In the genomic region with DNA sequence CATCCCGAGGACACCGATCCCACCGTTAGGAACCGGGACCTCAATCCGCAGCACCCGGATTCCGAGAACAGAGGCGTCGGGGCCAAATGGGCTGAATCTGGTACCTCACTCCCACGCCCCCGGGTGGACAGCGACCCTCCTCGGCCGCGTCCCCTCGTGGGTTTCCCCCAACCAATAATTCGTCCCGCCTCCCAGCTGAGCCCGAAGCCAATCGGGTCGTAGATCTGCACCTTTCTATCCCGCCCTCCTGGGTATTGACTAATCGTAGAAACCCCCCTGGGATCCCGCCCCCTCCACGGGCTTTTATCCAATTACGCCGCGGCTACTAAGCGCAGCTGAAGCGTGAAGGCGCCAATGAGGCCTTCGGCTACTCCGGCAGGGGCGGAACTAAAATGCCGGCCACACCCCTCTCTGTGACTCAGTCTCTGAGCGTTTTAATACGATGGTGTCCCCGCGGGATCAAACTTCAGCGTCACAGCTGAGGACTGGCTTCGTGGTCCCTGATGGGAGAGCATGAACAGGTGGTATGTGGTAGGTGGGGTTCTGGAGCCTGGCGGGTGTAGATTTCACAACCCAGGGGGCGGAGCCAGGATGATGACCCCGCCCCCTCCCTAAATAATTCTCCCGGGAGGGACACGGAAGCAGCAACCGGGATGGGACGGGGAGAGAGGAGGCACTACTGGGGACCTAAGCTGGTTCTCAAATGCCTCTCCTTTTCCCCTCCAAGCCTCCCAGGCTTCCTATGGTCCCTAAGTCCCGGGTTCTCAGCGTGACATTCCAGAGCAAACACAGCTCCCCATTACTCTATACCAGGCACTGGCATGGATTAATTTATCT, we compare ENCODE assay signal across 1 cellular context.
TF ChIP-seq lines count a peak whose summit lies in the region.

A gene with protein sequence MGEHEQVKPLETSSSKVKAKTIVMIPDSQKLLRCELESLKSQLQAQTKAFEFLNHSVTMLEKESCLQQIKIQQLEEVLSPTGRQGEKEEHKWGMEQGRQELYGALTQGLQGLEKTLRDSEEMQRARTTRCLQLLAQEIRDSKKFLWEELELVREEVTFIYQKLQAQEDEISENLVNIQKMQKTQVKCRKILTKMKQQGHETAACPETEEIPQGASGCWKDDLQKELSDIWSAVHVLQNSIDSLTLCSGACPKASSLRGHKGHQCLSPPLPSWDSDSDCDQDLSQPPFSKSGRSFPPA (plus strand): TSS at position 416 of the 837 bp plus-strand sequence. CDS start 88 bp downstream, at position 504.
A gene (minus strand): TSS at position 165 of the 837 bp plus-strand sequence. CDS start 649 bp downstream, outside the sequence.

TF ChIP-seq in H1, 55 proteins besides CTCF, POLR2A, EP300 and RAD21 (continues in another document):
- TF ChIP-seq RXRA (IDR thresholded peaks at IDR 0.05; ENCODE audit: insufficient read depth, low read depth, low read length), result no peak
- TF ChIP-seq SIX5 (IDR thresholded peaks at IDR 0.05; ENCODE audit: low read depth, low read length), result no peak
- TF ChIP-seq SIRT6 (IDR thresholded peaks at IDR 0.05; ENCODE audit: low read length), result no peak
- no peak for TF ChIP-seq JUN (IDR thresholded peaks at IDR 0.05; ENCODE audit: low read depth, low read length)
- TF ChIP-seq NRF1 (IDR thresholded peaks at IDR 0.05; ENCODE audit: low read depth, low read length), result no peak
- no peak for TF ChIP-seq GTF2F1 (IDR thresholded peaks at IDR 0.05; ENCODE audit: borderline replicate concordance, low read depth, low read length)
- peak; percentile 88 for TF ChIP-seq CREB1 (IDR thresholded peaks at IDR 0.05)
- TF ChIP-seq CBX8 (IDR thresholded peaks at IDR 0.05; ENCODE audit: borderline replicate concordance, low read depth, low read length), result no peak
- no peak for TF ChIP-seq BRCA1 (IDR thresholded peaks at IDR 0.05; ENCODE audit: low read depth, low read length)
- TF ChIP-seq KDM4A (IDR thresholded peaks at IDR 0.05; ENCODE audit: low read depth, low read length, severe bottlenecking), result peak; percentile 70
- TF ChIP-seq, protein P1, sequence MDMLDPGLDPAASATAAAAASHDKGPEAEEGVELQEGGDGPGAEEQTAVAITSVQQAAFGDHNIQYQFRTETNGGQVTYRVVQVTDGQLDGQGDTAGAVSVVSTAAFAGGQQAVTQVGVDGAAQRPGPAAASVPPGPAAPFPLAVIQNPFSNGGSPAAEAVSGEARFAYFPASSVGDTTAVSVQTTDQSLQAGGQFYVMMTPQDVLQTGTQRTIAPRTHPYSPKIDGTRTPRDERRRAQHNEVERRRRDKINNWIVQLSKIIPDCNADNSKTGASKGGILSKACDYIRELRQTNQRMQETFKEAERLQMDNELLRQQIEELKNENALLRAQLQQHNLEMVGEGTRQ (IDR thresholded peaks at IDR 0.05; ENCODE audit: low read length), result peak; percentile 24; the same call in 1 of the 2 replicates
- TF ChIP-seq CEBPB (IDR thresholded peaks at IDR 0.05; ENCODE audit: low read depth, low read length), result peak; percentile 98
- peak; percentile 83 for TF ChIP-seq SP2 (IDR thresholded peaks at IDR 0.05; ENCODE audit: low read length)
- 0 out of 2 replicates have a peak, but pooled peaks have one; percentile 47 for TF ChIP-seq SP4 (IDR thresholded peaks at IDR 0.05; ENCODE audit: low read length)
- TF ChIP-seq CHD1 (IDR thresholded peaks at IDR 0.05; ENCODE audit: low read depth, low read length), result no peak
- no peak for TF ChIP-seq ZNF274 (IDR thresholded peaks at IDR 0.05; ENCODE audit: borderline replicate concordance, extremely low read depth, low read length)
- no peak for TF ChIP-seq RBBP5 (IDR thresholded peaks at IDR 0.05; ENCODE audit: borderline replicate concordance, low read depth, low read length)
- no peak for TF ChIP-seq CBX5 (IDR thresholded peaks at IDR 0.05; ENCODE audit: low read depth, low read length)
- no peak for TF ChIP-seq RFX5 (IDR thresholded peaks at IDR 0.05; ENCODE audit: borderline replicate concordance, low read depth, low read length)
- peak; percentile 50; the same call in 1 of the 2 replicates for TF ChIP-seq POLR2AphosphoS5 (IDR thresholded peaks at IDR 0.05; ENCODE audit: low read depth, low read length)
- TF ChIP-seq TEAD4 (IDR thresholded peaks at IDR 0.05; ENCODE audit: low read depth, low read length), result no peak; the same call in 1 of the 2 replicates
- TF ChIP-seq YY1 (IDR thresholded peaks at IDR 0.05; ENCODE audit: low read depth, low read length), result no peak
- no peak for TF ChIP-seq POU5F1 (IDR thresholded peaks at IDR 0.05; ENCODE audit: low read depth, low read length)
- TF ChIP-seq TAF1 (IDR thresholded peaks at IDR 0.05; ENCODE audit: low read depth, low read length), result peak; percentile 47; the same call in 1 of the 2 replicates
- TF ChIP-seq TCF12 (IDR thresholded peaks at IDR 0.05; ENCODE audit: low read depth, low read length), result 0 out of 2 replicates have a peak, but pooled peaks have one; percentile 21
- no peak for TF ChIP-seq CTBP2 (IDR thresholded peaks at IDR 0.05; ENCODE audit: borderline replicate concordance, insufficient read depth, insufficient read length, low read length)
- TF ChIP-seq, protein P2, sequence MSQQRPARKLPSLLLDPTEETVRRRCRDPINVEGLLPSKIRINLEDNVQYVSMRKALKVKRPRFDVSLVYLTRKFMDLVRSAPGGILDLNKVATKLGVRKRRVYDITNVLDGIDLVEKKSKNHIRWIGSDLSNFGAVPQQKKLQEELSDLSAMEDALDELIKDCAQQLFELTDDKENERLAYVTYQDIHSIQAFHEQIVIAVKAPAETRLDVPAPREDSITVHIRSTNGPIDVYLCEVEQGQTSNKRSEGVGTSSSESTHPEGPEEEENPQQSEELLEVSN (IDR thresholded peaks at IDR 0.05), result peak; percentile 79
- no peak for TF ChIP-seq ASH2L (IDR thresholded peaks at IDR 0.05; ENCODE audit: low read length)
- TF ChIP-seq NANOG (IDR thresholded peaks at IDR 0.05; ENCODE audit: insufficient read depth, low read depth, low read length, poor library complexity, severe bottlenecking), result no peak
- peak in 1 of 2 experiments; percentile 59; a peak in 2 of 4 replicates for TF ChIP-seq SIN3A (conservative IDR thresholded peaks at IDR 0.05 in 1 of 2, IDR thresholded peaks at IDR 0.05 in 1 of 2; ENCODE audit: low read depth in 1 of 2, low read length in 2 of 2)
- TF ChIP-seq FOSL1 (IDR thresholded peaks at IDR 0.05; ENCODE audit: insufficient read depth, low read depth, low read length), result no peak
- peak; percentile 86 for TF ChIP-seq BACH1 (IDR thresholded peaks at IDR 0.05; ENCODE audit: low read length)
- TF ChIP-seq SAP30 (IDR thresholded peaks at IDR 0.05; ENCODE audit: insufficient read depth, insufficient replicate concordance, low read length), result no peak
- TF ChIP-seq TBP (IDR thresholded peaks at IDR 0.05; ENCODE audit: low read depth, low read length), result peak; percentile 57
- TF ChIP-seq EZH2 (IDR thresholded peaks at IDR 0.05; ENCODE audit: low read depth, low read length, severe bottlenecking), result no peak
- no peak for TF ChIP-seq SRF (IDR thresholded peaks at IDR 0.05; ENCODE audit: low read depth, low read length)
- no peak for TF ChIP-seq BCL11A (IDR thresholded peaks at IDR 0.05; ENCODE audit: low read depth in 2 of 2, low read length in 2 of 2)
- TF ChIP-seq, protein P3, sequence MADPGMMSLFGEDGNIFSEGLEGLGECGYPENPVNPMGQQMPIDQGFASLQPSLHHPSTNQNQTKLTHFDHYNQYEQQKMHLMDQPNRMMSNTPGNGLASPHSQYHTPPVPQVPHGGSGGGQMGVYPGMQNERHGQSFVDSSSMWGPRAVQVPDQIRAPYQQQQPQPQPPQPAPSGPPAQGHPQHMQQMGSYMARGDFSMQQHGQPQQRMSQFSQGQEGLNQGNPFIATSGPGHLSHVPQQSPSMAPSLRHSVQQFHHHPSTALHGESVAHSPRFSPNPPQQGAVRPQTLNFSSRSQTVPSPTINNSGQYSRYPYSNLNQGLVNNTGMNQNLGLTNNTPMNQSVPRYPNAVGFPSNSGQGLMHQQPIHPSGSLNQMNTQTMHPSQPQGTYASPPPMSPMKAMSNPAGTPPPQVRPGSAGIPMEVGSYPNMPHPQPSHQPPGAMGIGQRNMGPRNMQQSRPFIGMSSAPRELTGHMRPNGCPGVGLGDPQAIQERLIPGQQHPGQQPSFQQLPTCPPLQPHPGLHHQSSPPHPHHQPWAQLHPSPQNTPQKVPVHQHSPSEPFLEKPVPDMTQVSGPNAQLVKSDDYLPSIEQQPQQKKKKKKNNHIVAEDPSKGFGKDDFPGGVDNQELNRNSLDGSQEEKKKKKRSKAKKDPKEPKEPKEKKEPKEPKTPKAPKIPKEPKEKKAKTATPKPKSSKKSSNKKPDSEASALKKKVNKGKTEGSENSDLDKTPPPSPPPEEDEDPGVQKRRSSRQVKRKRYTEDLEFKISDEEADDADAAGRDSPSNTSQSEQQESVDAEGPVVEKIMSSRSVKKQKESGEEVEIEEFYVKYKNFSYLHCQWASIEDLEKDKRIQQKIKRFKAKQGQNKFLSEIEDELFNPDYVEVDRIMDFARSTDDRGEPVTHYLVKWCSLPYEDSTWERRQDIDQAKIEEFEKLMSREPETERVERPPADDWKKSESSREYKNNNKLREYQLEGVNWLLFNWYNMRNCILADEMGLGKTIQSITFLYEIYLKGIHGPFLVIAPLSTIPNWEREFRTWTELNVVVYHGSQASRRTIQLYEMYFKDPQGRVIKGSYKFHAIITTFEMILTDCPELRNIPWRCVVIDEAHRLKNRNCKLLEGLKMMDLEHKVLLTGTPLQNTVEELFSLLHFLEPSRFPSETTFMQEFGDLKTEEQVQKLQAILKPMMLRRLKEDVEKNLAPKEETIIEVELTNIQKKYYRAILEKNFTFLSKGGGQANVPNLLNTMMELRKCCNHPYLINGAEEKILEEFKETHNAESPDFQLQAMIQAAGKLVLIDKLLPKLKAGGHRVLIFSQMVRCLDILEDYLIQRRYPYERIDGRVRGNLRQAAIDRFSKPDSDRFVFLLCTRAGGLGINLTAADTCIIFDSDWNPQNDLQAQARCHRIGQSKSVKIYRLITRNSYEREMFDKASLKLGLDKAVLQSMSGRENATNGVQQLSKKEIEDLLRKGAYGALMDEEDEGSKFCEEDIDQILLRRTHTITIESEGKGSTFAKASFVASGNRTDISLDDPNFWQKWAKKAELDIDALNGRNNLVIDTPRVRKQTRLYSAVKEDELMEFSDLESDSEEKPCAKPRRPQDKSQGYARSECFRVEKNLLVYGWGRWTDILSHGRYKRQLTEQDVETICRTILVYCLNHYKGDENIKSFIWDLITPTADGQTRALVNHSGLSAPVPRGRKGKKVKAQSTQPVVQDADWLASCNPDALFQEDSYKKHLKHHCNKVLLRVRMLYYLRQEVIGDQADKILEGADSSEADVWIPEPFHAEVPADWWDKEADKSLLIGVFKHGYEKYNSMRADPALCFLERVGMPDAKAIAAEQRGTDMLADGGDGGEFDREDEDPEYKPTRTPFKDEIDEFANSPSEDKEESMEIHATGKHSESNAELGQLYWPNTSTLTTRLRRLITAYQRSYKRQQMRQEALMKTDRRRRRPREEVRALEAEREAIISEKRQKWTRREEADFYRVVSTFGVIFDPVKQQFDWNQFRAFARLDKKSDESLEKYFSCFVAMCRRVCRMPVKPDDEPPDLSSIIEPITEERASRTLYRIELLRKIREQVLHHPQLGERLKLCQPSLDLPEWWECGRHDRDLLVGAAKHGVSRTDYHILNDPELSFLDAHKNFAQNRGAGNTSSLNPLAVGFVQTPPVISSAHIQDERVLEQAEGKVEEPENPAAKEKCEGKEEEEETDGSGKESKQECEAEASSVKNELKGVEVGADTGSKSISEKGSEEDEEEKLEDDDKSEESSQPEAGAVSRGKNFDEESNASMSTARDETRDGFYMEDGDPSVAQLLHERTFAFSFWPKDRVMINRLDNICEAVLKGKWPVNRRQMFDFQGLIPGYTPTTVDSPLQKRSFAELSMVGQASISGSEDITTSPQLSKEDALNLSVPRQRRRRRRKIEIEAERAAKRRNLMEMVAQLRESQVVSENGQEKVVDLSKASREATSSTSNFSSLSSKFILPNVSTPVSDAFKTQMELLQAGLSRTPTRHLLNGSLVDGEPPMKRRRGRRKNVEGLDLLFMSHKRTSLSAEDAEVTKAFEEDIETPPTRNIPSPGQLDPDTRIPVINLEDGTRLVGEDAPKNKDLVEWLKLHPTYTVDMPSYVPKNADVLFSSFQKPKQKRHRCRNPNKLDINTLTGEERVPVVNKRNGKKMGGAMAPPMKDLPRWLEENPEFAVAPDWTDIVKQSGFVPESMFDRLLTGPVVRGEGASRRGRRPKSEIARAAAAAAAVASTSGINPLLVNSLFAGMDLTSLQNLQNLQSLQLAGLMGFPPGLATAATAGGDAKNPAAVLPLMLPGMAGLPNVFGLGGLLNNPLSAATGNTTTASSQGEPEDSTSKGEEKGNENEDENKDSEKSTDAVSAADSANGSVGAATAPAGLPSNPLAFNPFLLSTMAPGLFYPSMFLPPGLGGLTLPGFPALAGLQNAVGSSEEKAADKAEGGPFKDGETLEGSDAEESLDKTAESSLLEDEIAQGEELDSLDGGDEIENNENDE (IDR thresholded peaks at IDR 0.05; ENCODE audit: insufficient replicate concordance, low read length), result no peak
- TF ChIP-seq CHD2 (IDR thresholded peaks at IDR 0.05; ENCODE audit: low read length), result peak; percentile 84
- TF ChIP-seq RNF2 (IDR thresholded peaks at IDR 0.05; ENCODE audit: borderline replicate concordance, low read depth, low read length, missing control alignments, poor library complexity, severe bottlenecking), result no peak
- no peak for TF ChIP-seq MAFK (IDR thresholded peaks at IDR 0.05; ENCODE audit: low read depth, low read length)
- TF ChIP-seq SP1 (IDR thresholded peaks at IDR 0.05; ENCODE audit: low read depth, low read length), result peak; percentile 97
- TF ChIP-seq PHF8 (conservative IDR thresholded peaks at IDR 0.05; ENCODE audit: low read depth, low read length), result peak; percentile 44
- TF ChIP-seq KDM5A (IDR thresholded peaks at IDR 0.05; ENCODE audit: low read length), result no peak
- TF ChIP-seq EGR1 (IDR thresholded peaks at IDR 0.05; ENCODE audit: borderline replicate concordance, low read depth, low read length), result peak; percentile 35; the same call in 1 of the 2 replicates
- TF ChIP-seq, protein P4, sequence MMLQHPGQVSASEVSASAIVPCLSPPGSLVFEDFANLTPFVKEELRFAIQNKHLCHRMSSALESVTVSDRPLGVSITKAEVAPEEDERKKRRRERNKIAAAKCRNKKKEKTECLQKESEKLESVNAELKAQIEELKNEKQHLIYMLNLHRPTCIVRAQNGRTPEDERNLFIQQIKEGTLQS (IDR thresholded peaks at IDR 0.05; ENCODE audit: insufficient read depth, low read depth, low read length), result no peak
- TF ChIP-seq TAF7 (optimal IDR thresholded peaks at IDR 0.05; ENCODE audit: borderline replicate concordance, low read depth, low read length), result no peak
- TF ChIP-seq, protein P5, sequence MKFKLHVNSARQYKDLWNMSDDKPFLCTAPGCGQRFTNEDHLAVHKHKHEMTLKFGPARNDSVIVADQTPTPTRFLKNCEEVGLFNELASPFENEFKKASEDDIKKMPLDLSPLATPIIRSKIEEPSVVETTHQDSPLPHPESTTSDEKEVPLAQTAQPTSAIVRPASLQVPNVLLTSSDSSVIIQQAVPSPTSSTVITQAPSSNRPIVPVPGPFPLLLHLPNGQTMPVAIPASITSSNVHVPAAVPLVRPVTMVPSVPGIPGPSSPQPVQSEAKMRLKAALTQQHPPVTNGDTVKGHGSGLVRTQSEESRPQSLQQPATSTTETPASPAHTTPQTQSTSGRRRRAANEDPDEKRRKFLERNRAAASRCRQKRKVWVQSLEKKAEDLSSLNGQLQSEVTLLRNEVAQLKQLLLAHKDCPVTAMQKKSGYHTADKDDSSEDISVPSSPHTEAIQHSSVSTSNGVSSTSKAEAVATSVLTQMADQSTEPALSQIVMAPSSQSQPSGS (IDR thresholded peaks at IDR 0.05; ENCODE audit: low read length), result no peak
- TF ChIP-seq HDAC2 (IDR thresholded peaks at IDR 0.05; ENCODE audit: borderline replicate concordance in 1 of 2, low read depth in 2 of 2, low read length in 2 of 2), result no peak; a peak in 1 of 4 replicates
- no peak for TF ChIP-seq SUZ12 (IDR thresholded peaks at IDR 0.05; ENCODE audit: low read length)
